ENCODE assay signal across 9 cellular contexts in the genomic region with DNA sequence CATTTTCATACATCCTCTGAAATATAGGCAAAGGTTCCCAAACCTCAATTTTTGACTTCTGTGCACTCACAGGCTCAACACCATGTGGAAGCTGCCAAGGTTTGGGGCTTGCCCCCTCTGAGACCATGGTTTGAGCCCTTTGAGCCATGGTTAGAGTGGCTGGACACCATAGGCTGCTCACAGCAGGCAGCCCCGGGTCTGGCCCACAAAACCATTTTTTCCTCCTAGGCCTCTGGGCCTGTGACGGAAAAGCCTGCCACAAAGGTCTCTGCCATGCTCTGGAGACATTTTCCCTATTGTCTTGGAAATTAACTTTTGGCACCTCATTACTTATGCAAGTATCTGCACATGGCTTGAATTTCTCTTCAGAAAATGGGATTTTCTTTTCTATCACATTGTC.
"Had no signal": no experiment of that assay in that cellular context is flagged by ENCODE, and none has a peak within 500 bp of the region (broad histone marks: within the 10 kb centered on the region; RNA-seq: fewer than 3 reads in every experiment).

No MANE protein-coding gene starts in this region.

- H3K4me2 ChIP-seq: KMS-11 had no signal

- H3K9ac ChIP-seq: KMS-11 had no signal

- ATAC-seq: HepG2 had no signal

- DNase-seq: IMR-90, Karpas-422, Kasumi-1, KBM-7, KG1 had no signal

- FAIRE-seq: HepG2, HTR-8/SVneo had no signal

- H3K27ac ChIP-seq: HL-60, KMS-11 had no signal
